1 cellular context compared by ENCODE assay signal in the genomic region with DNA sequence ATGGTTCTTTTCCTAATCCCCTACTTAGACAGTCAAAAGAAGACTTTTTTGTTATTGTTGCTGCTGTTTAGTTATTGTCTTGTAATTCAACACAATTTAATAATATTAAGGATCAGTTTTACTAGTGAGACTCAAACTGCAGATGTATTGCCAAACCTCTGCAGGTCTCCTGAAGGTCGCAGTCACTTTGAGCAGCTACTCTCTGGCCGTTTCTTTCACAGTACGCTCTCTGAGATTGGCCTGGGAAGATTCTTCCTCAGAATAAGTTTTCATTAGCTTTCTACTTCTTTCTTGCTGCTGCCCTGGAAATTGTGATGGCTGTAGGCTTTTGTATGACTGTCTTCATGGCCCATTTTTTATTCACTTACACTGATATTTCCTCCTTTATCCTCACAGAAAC.
TF ChIP-seq lines count a peak whose summit lies in the region.

No MANE protein-coding gene starts in this region.

TF ChIP-seq in H1, 55 proteins besides CTCF, POLR2A, EP300 and RAD21:
- TF ChIP-seq POU5F1 (IDR thresholded peaks at IDR 0.05; ENCODE audit: low read depth, low read length) = no peak
- TF ChIP-seq, protein P1, sequence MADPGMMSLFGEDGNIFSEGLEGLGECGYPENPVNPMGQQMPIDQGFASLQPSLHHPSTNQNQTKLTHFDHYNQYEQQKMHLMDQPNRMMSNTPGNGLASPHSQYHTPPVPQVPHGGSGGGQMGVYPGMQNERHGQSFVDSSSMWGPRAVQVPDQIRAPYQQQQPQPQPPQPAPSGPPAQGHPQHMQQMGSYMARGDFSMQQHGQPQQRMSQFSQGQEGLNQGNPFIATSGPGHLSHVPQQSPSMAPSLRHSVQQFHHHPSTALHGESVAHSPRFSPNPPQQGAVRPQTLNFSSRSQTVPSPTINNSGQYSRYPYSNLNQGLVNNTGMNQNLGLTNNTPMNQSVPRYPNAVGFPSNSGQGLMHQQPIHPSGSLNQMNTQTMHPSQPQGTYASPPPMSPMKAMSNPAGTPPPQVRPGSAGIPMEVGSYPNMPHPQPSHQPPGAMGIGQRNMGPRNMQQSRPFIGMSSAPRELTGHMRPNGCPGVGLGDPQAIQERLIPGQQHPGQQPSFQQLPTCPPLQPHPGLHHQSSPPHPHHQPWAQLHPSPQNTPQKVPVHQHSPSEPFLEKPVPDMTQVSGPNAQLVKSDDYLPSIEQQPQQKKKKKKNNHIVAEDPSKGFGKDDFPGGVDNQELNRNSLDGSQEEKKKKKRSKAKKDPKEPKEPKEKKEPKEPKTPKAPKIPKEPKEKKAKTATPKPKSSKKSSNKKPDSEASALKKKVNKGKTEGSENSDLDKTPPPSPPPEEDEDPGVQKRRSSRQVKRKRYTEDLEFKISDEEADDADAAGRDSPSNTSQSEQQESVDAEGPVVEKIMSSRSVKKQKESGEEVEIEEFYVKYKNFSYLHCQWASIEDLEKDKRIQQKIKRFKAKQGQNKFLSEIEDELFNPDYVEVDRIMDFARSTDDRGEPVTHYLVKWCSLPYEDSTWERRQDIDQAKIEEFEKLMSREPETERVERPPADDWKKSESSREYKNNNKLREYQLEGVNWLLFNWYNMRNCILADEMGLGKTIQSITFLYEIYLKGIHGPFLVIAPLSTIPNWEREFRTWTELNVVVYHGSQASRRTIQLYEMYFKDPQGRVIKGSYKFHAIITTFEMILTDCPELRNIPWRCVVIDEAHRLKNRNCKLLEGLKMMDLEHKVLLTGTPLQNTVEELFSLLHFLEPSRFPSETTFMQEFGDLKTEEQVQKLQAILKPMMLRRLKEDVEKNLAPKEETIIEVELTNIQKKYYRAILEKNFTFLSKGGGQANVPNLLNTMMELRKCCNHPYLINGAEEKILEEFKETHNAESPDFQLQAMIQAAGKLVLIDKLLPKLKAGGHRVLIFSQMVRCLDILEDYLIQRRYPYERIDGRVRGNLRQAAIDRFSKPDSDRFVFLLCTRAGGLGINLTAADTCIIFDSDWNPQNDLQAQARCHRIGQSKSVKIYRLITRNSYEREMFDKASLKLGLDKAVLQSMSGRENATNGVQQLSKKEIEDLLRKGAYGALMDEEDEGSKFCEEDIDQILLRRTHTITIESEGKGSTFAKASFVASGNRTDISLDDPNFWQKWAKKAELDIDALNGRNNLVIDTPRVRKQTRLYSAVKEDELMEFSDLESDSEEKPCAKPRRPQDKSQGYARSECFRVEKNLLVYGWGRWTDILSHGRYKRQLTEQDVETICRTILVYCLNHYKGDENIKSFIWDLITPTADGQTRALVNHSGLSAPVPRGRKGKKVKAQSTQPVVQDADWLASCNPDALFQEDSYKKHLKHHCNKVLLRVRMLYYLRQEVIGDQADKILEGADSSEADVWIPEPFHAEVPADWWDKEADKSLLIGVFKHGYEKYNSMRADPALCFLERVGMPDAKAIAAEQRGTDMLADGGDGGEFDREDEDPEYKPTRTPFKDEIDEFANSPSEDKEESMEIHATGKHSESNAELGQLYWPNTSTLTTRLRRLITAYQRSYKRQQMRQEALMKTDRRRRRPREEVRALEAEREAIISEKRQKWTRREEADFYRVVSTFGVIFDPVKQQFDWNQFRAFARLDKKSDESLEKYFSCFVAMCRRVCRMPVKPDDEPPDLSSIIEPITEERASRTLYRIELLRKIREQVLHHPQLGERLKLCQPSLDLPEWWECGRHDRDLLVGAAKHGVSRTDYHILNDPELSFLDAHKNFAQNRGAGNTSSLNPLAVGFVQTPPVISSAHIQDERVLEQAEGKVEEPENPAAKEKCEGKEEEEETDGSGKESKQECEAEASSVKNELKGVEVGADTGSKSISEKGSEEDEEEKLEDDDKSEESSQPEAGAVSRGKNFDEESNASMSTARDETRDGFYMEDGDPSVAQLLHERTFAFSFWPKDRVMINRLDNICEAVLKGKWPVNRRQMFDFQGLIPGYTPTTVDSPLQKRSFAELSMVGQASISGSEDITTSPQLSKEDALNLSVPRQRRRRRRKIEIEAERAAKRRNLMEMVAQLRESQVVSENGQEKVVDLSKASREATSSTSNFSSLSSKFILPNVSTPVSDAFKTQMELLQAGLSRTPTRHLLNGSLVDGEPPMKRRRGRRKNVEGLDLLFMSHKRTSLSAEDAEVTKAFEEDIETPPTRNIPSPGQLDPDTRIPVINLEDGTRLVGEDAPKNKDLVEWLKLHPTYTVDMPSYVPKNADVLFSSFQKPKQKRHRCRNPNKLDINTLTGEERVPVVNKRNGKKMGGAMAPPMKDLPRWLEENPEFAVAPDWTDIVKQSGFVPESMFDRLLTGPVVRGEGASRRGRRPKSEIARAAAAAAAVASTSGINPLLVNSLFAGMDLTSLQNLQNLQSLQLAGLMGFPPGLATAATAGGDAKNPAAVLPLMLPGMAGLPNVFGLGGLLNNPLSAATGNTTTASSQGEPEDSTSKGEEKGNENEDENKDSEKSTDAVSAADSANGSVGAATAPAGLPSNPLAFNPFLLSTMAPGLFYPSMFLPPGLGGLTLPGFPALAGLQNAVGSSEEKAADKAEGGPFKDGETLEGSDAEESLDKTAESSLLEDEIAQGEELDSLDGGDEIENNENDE (IDR thresholded peaks at IDR 0.05; ENCODE audit: insufficient replicate concordance, low read length) = peak; percentile 78
